8 cellular contexts compared by ENCODE assay signal in the genomic region with DNA sequence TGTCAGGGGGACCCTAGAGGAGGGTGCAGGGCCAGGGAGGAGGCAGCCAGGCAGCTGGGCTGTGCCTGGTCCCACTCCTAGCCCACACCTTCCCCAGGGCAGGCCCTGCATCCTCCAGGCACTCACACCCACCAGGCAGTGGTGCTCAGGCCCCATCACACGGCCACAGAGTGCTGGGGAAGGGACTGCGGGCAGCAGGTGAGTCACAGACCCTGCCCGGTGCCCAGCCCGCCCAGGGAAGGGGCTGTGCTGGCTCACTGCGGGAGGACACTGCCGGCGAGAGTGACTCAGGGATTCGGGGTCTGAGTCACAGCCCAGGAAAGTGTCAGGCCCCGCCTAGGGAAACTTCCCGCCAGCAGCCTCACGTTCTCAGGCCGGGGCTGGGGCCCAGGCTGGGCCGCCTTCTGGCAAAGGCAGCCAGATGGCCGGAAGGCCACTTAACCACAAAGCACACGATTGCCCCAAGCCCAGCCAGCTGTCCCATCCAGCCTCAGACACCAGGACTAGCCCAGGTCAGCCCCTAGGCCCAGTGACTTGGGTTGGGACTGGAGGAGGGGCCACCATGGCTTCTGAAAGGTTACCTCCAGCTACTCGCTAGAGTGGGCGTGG. TPM values are rescaled to one million over a fixed set of nuclear protein-coding genes. Genes with fewer than 3 reads are reported as not detected.
DNase-seq lines count a peak whose midpoint lies in the region; FAIRE-seq and TF ChIP-seq lines count a peak whose summit lies in the region.

No MANE protein-coding gene starts in this region.

- FAIRE-seq in H54 (lab: Jason Lieb, UNC): peak; percentile 87

- DNase-seq in GM03348 (ENCODE audit: low spot score): peak; percentile 98
- peak; percentile 100 for DNase-seq in H54 (ENCODE audit: insufficient read length, low spot score)
- DNase-seq in Kasumi-1 (lab: John Stamatoyannopoulos, UW): peak; percentile 78 to 81
- DNase-seq in activated CD4-positive, alpha-beta T cell treated with anti-CD3 and anti-CD28 coated beads for 24 hours (ENCODE audit: low read depth in 2 of 2): peak; percentile 49 to 73
- DNase-seq in dermis blood vessel endothelial cell: peak; percentile 97
- DNase-seq in lung microvascular endothelial cell (ENCODE audit: low read depth in 2 of 2): peak; percentile 91 to 98
- peak; percentile 51 to 62 for DNase-seq in stimulated activated CD8-positive, alpha-beta memory T cell treated with anti-CD3 and anti-CD28 coated beads, Interleukin-15, amount 100 ng/mL, for 4 hours (ENCODE audit: low read depth in 2 of 2)
- DNase-seq in NCI-H748 treated with DMSO at 0.1 percent for 48 hours (lab: John Stamatoyannopoulos, UW): no peak

- TF ChIP-seq POLR2A in H54 (IDR thresholded peaks at IDR 0.05; ENCODE audit: low read depth, low read length): no peak

RNA-seq across cellular contexts. Expression of a gene that starts 42.2 kb away (rescaled TPM):
- 34.4 and 49.0 TPM in 2 replicates for total RNA-seq in dermis blood vessel endothelial cell
- 30.0 and 37.3 TPM in 2 replicates for total RNA-seq in lung microvascular endothelial cell
